ENCODE assay signal across 2 cellular contexts in the genomic region with DNA sequence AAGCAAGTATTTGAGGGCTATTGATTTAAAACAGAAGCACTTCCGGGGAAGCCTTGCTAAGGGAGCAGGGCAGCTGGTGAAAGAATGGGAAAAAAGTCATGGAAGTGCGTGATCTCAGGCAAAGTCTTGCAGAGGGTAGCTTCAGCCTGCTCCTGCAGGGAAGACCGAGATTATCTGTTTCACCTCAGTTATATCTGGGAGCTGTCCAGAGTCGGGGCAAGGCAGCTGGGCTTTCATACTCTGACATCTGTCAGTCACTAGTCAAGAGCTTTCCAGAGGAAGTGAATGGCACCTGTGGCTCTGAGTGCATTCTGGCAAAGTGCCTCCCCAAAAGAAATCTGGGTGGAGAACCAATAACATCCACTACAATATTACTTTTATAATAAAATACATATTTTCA.
TF ChIP-seq lines count a peak whose summit lies in the region.

No MANE protein-coding gene starts in this region.

TF ChIP-seq in HCT116, 20 proteins besides CTCF, POLR2A, EP300 and RAD21 (continued from another document):
- TF ChIP-seq, protein P1, sequence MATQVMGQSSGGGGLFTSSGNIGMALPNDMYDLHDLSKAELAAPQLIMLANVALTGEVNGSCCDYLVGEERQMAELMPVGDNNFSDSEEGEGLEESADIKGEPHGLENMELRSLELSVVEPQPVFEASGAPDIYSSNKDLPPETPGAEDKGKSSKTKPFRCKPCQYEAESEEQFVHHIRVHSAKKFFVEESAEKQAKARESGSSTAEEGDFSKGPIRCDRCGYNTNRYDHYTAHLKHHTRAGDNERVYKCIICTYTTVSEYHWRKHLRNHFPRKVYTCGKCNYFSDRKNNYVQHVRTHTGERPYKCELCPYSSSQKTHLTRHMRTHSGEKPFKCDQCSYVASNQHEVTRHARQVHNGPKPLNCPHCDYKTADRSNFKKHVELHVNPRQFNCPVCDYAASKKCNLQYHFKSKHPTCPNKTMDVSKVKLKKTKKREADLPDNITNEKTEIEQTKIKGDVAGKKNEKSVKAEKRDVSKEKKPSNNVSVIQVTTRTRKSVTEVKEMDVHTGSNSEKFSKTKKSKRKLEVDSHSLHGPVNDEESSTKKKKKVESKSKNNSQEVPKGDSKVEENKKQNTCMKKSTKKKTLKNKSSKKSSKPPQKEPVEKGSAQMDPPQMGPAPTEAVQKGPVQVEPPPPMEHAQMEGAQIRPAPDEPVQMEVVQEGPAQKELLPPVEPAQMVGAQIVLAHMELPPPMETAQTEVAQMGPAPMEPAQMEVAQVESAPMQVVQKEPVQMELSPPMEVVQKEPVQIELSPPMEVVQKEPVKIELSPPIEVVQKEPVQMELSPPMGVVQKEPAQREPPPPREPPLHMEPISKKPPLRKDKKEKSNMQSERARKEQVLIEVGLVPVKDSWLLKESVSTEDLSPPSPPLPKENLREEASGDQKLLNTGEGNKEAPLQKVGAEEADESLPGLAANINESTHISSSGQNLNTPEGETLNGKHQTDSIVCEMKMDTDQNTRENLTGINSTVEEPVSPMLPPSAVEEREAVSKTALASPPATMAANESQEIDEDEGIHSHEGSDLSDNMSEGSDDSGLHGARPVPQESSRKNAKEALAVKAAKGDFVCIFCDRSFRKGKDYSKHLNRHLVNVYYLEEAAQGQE (IDR thresholded peaks at IDR 0.05; ENCODE audit: low read depth): 0 out of 2 replicates have a peak, but pooled peaks have one; percentile 3
TF ChIP-seq in HCT116: peak in this region for 1.

TF ChIP-seq in WTC11, 78 proteins besides CTCF, POLR2A, EP300 and RAD21 (continued from another document):
- no peak for TF ChIP-seq ZNF317 (CRISPR knock-in tag; IDR thresholded peaks at IDR 0.05; ENCODE audit: borderline replicate concordance, low read depth)
- TF ChIP-seq, protein P2, sequence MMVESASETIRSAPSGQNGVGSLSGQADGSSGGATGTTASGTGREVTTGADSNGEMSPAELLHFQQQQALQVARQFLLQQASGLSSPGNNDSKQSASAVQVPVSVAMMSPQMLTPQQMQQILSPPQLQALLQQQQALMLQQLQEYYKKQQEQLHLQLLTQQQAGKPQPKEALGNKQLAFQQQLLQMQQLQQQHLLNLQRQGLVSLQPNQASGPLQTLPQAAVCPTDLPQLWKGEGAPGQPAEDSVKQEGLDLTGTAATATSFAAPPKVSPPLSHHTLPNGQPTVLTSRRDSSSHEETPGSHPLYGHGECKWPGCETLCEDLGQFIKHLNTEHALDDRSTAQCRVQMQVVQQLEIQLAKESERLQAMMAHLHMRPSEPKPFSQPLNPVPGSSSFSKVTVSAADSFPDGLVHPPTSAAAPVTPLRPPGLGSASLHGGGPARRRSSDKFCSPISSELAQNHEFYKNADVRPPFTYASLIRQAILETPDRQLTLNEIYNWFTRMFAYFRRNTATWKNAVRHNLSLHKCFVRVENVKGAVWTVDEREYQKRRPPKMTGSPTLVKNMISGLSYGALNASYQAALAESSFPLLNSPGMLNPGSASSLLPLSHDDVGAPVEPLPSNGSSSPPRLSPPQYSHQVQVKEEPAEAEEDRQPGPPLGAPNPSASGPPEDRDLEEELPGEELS (CRISPR knock-in tag; IDR thresholded peaks at IDR 0.05): no peak
- TF ChIP-seq, protein P3, sequence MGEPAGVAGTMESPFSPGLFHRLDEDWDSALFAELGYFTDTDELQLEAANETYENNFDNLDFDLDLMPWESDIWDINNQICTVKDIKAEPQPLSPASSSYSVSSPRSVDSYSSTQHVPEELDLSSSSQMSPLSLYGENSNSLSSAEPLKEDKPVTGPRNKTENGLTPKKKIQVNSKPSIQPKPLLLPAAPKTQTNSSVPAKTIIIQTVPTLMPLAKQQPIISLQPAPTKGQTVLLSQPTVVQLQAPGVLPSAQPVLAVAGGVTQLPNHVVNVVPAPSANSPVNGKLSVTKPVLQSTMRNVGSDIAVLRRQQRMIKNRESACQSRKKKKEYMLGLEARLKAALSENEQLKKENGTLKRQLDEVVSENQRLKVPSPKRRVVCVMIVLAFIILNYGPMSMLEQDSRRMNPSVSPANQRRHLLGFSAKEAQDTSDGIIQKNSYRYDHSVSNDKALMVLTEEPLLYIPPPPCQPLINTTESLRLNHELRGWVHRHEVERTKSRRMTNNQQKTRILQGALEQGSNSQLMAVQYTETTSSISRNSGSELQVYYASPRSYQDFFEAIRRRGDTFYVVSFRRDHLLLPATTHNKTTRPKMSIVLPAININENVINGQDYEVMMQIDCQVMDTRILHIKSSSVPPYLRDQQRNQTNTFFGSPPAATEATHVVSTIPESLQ (CRISPR knock-in tag; IDR thresholded peaks at IDR 0.05): no peak
- TF ChIP-seq, protein P4, sequence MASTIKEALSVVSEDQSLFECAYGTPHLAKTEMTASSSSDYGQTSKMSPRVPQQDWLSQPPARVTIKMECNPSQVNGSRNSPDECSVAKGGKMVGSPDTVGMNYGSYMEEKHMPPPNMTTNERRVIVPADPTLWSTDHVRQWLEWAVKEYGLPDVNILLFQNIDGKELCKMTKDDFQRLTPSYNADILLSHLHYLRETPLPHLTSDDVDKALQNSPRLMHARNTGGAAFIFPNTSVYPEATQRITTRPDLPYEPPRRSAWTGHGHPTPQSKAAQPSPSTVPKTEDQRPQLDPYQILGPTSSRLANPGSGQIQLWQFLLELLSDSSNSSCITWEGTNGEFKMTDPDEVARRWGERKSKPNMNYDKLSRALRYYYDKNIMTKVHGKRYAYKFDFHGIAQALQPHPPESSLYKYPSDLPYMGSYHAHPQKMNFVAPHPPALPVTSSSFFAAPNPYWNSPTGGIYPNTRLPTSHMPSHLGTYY (CRISPR knock-in tag; IDR thresholded peaks at IDR 0.05): no peak
- no peak for TF ChIP-seq RORB (CRISPR knock-in tag; IDR thresholded peaks at IDR 0.05)
- TF ChIP-seq, protein P5, sequence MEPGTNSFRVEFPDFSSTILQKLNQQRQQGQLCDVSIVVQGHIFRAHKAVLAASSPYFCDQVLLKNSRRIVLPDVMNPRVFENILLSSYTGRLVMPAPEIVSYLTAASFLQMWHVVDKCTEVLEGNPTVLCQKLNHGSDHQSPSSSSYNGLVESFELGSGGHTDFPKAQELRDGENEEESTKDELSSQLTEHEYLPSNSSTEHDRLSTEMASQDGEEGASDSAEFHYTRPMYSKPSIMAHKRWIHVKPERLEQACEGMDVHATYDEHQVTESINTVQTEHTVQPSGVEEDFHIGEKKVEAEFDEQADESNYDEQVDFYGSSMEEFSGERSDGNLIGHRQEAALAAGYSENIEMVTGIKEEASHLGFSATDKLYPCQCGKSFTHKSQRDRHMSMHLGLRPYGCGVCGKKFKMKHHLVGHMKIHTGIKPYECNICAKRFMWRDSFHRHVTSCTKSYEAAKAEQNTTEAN (CRISPR knock-in tag; IDR thresholded peaks at IDR 0.05): no peak
- TF ChIP-seq, protein P6, sequence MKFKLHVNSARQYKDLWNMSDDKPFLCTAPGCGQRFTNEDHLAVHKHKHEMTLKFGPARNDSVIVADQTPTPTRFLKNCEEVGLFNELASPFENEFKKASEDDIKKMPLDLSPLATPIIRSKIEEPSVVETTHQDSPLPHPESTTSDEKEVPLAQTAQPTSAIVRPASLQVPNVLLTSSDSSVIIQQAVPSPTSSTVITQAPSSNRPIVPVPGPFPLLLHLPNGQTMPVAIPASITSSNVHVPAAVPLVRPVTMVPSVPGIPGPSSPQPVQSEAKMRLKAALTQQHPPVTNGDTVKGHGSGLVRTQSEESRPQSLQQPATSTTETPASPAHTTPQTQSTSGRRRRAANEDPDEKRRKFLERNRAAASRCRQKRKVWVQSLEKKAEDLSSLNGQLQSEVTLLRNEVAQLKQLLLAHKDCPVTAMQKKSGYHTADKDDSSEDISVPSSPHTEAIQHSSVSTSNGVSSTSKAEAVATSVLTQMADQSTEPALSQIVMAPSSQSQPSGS (CRISPR knock-in tag; IDR thresholded peaks at IDR 0.05; ENCODE audit: borderline replicate concordance, low read depth): no peak
- TF ChIP-seq ZNF423 (CRISPR knock-in tag; IDR thresholded peaks at IDR 0.05): no peak
- no peak for TF ChIP-seq RELA (CRISPR knock-in tag; IDR thresholded peaks at IDR 0.05; ENCODE audit: borderline replicate concordance)
- TF ChIP-seq ZNF263 (CRISPR knock-in tag; IDR thresholded peaks at IDR 0.05; ENCODE audit: low read depth): no peak
TF ChIP-seq in WTC11: peak in this region for 0.
